ENCODE assay signal across 1 cellular context in genomic region chr21:39637197-39637970, GRCh38.
TF ChIP-seq lines count a peak whose summit lies in the region.

No MANE protein-coding gene starts in this region.

TF ChIP-seq in H1, 55 proteins besides CTCF, POLR2A, EP300 and RAD21 (continued from another document):
- TF ChIP-seq CHD7 (IDR thresholded peaks at IDR 0.05; ENCODE audit: insufficient replicate concordance, low read length) (no peak), POLR2AphosphoS5 (IDR thresholded peaks at IDR 0.05; ENCODE audit: low read depth, low read length) (no peak), HDAC6 (IDR thresholded peaks at IDR 0.05; ENCODE audit: low read depth, low read length) (no peak), TCF12 (IDR thresholded peaks at IDR 0.05; ENCODE audit: low read depth, low read length) (no peak), RBBP5 (IDR thresholded peaks at IDR 0.05; ENCODE audit: borderline replicate concordance, low read depth, low read length) (no peak), GABPA (IDR thresholded peaks at IDR 0.05; ENCODE audit: borderline replicate concordance, insufficient read depth, low read length) (no peak), CTBP2 (IDR thresholded peaks at IDR 0.05; ENCODE audit: borderline replicate concordance, insufficient read depth, insufficient read length, low read length) (peak; percentile 36), CBX8 (IDR thresholded peaks at IDR 0.05; ENCODE audit: borderline replicate concordance, low read depth, low read length) (no peak), NANOG (IDR thresholded peaks at IDR 0.05; ENCODE audit: insufficient read depth, low read depth, low read length, poor library complexity, severe bottlenecking) (peak; percentile 73), GTF2F1 (IDR thresholded peaks at IDR 0.05; ENCODE audit: borderline replicate concordance, low read depth, low read length) (no peak), JUND (IDR thresholded peaks at IDR 0.05; ENCODE audit: low read length) (no peak), SRF (IDR thresholded peaks at IDR 0.05; ENCODE audit: low read depth, low read length) (no peak)
